In the genomic region with DNA sequence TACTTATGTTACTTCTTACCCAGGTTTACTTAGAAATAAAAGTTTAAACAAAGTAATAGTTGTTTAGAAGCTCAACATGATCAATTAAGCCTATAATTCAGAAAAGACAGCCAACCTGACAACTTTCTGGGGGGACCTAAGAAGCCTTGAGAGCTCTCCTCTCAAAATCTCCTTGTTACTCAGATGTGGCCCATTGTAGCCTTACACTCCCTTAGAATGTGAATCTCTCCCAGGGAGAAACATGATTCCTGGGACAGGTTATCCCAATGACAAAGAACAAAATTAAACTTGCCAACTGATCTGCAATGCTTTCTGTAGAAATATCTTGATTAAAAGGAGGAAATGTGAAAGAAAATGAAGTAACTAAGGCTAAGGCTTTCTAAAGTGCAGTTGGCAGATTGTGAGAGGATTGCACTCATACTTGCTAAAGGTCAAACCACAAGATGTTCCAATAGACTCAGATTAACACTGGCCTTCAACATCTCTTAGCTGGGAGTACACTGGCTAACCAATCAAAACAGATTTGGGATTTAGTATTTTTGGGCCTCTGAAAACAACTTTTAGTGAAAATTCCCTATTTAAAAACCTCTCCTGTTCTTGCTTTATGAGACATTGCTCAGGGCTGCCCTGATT, we compare ENCODE assay signal across 14 cellular contexts.
DNase-seq lines count a peak whose midpoint lies in the region; ATAC-seq and TF ChIP-seq lines count a peak whose summit lies in the region.
"Had no signal": no experiment of that assay in that cellular context is flagged by ENCODE, and none has a peak within 500 bp of the region (broad histone marks: within the 10 kb centered on the region; RNA-seq: fewer than 3 reads in every experiment).

No MANE protein-coding gene starts in this region.

- intact Hi-C loops in Right ventricle myocardium inferior (cut with DNase I) (no loop called here), Right ventricle myocardium superior (cut with DNase I) (no loop called here), uterus (cut with DNase I; ENCODE audit: low total_unique reads) (no loop called here), posterior cingulate gyrus (cut with DNase I) (no loop called here)

- no peak overlapping the region for H3K27ac ChIP-seq in lung (ENCODE audit: low read depth in 1 of 2, low read length in 1 of 2)
- peak overlapping the region; percentile 61 to 66 for H3K27ac ChIP-seq in uterus
- H3K27ac ChIP-seq: BLaER1, epithelial cell of prostate, lower lobe of right lung had no signal

- TF ChIP-seq POLR2A in uterus (IDR thresholded peaks at IDR 0.05), result no peak

- peak; percentile 57 for ATAC-seq in Right ventricle myocardium inferior
- no peak for ATAC-seq in Right ventricle myocardium superior (ENCODE audit: poor library complexity)
- peak; percentile 47 for ATAC-seq in lung (ENCODE audit: insufficient read depth, low FRiP score)

- DNase-seq in Right ventricle myocardium inferior (ENCODE audit: missing footprints) (no peak), Right ventricle myocardium superior (no peak), SKM-1 (lab: John Stamatoyannopoulos, UW; ENCODE audit: unreplicated experiment) (peak; percentile 10), lung (ENCODE audit: low spot score) (no peak), uterus (peak in 1 of 2 donors; percentile 31), posterior cingulate gyrus (no peak), DMS114 treated with DMSO at 0.1 percent for 48 hours (lab: John Stamatoyannopoulos, UW; ENCODE audit: unreplicated experiment) (no peak)
- DNase-seq in NK-92 treated with Interleukin-12 subunit alpha and Interleukin-12 subunit beta, amount 100 ng/mL, for 24 hours (lab: John Stamatoyannopoulos, UW), result no peak
- DNase-seq: activated B cell treated with CpG ODN at 0.5 μM for 24 hours, lower lobe of right lung, MG63 had no signal

- H3K36me3 ChIP-seq in lung (ENCODE audit: control insufficient read depth in 2 of 2, insufficient read depth in 2 of 2, low read length in 2 of 2) (no peaks in the 10 kb centered on the region), uterus (no peaks in the 10 kb centered on the region)
- H3K36me3 ChIP-seq: BLaER1, lower lobe of right lung, MG63 had no signal

- H3K27me3 ChIP-seq in lung (ENCODE audit: control insufficient read depth, insufficient read depth), result no peaks in the 10 kb centered on the region
- H3K27me3 ChIP-seq in uterus, result no peaks in the 10 kb centered on the region
- H3K27me3 ChIP-seq: BLaER1, MG63 had no signal

- no peaks in the 10 kb centered on the region for H3K9me3 ChIP-seq in lung (ENCODE audit: control insufficient read depth in 2 of 2, insufficient read depth in 1 of 2, low read length in 1 of 2)
- no peaks in the 10 kb centered on the region for H3K9me3 ChIP-seq in uterus
- H3K9me3 ChIP-seq: BLaER1, lower lobe of right lung, MG63 had no signal

- H3K4me1 ChIP-seq in lung (ENCODE audit: control insufficient read depth in 2 of 2, insufficient read depth in 2 of 2, low read length in 2 of 2) (no peaks in the 10 kb centered on the region), uterus (no peaks in the 10 kb centered on the region)
- H3K4me1 ChIP-seq: BLaER1, lower lobe of right lung had no signal

- TF ChIP-seq CTCF in lung (IDR thresholded peaks at IDR 0.05; ENCODE audit: control extremely low read depth, extremely low read depth) (no peak), uterus (IDR thresholded peaks at IDR 0.05) (no peak)

- no peak overlapping the region for H3K4me3 ChIP-seq in lung
- H3K4me3 ChIP-seq in uterus, result no peak overlapping the region
- H3K4me3 ChIP-seq: BLaER1, lower lobe of right lung, MG63, skin epidermis had no signal

Comparison
In these comparisons a context has a peak if more than half of its experiments do, and no peak if none do; other contexts are left out.
1. H3K27ac ChIP-seq: peak in uterus (2 of 2); none in lung (0 of 2).